In the genomic region with DNA sequence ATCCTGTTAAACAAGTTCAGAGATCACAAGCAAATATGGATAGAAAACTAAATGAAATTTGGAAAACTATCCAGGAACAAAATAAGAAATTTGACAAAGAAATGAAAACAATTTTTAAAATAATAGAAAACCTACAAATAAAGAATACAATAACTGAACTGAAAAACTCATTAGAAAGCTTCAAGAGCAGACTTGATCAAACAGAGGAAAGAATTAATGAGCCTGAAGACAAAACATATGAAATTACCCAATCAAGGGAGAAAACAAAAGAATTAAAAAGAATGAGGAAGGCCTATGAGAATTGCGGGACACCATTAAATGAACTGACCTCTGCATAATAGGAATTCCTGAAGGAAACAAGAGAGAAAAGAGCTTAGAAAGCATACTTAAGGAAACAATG, we compare ENCODE assay signal across 7 cellular contexts.
"Had no signal": no experiment of that assay in that cellular context is flagged by ENCODE, and none has a peak within 500 bp of the region (broad histone marks: within the 10 kb centered on the region; RNA-seq: fewer than 3 reads in every experiment).

No MANE protein-coding gene starts in this region.

- H3K9me3 ChIP-seq: HAP-1 had no signal

- ATAC-seq: HCT116 had no signal

- DNase-seq: GOT3, H7, IMR-90, KBM-7 had no signal

- H3K4me1 ChIP-seq: HAP-1 had no signal

- H3K36me3 ChIP-seq: HAP-1 had no signal

- H3K4me3 ChIP-seq: HAP-1 had no signal

- H3K27ac ChIP-seq: KMS-11 had no signal
